1 cellular context compared by ENCODE assay signal in the genomic region with DNA sequence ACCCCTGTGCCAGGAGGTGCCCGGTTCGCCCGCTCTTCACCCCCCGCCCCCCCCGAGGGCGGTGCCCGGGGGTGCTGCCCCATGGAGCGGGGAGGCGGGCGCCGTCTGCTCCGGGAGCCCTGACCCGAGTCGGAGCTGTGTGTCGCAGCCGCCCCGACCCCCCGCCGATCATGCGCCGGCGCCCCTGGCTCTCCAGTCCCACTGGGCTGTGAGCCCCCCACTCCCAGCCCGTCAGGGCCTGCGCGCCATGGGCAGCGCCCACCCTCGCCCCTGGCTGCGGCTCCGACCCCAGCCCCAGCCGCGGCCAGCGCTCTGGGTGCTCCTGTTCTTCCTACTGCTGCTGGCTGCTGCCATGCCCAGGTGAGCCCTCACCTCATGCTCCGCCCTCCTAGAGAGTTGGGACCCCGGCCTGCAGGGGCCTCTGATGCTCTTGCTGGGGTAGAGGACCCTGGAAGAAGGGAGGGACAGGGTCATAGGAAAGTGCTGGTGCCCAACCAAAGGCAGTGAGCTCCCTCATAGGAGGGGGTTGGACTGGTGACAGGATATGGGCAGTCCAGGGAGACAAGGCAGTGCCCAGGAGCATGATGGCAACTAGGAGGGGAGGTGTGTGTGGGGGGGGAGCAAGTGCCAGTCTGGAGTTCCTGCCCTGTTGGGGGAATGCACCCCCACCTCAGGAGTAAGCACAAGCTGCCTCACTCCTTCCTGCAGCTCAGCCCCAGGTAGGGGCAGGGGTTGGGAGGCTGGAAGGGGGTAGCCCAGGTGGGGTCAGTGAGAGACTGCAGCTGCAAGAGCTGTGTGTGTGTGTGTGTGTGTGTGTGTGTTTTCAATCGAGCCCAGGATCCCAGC.
TF ChIP-seq lines count a peak whose summit lies in the region.

A gene (plus strand): TSS at position 104 of the 846 bp plus-strand sequence. CDS start 144 bp downstream, at position 248.

TF ChIP-seq in HepG2, 621 proteins besides CTCF, POLR2A, EP300 and RAD21 (continued from another document):
- TF ChIP-seq, protein P1, sequence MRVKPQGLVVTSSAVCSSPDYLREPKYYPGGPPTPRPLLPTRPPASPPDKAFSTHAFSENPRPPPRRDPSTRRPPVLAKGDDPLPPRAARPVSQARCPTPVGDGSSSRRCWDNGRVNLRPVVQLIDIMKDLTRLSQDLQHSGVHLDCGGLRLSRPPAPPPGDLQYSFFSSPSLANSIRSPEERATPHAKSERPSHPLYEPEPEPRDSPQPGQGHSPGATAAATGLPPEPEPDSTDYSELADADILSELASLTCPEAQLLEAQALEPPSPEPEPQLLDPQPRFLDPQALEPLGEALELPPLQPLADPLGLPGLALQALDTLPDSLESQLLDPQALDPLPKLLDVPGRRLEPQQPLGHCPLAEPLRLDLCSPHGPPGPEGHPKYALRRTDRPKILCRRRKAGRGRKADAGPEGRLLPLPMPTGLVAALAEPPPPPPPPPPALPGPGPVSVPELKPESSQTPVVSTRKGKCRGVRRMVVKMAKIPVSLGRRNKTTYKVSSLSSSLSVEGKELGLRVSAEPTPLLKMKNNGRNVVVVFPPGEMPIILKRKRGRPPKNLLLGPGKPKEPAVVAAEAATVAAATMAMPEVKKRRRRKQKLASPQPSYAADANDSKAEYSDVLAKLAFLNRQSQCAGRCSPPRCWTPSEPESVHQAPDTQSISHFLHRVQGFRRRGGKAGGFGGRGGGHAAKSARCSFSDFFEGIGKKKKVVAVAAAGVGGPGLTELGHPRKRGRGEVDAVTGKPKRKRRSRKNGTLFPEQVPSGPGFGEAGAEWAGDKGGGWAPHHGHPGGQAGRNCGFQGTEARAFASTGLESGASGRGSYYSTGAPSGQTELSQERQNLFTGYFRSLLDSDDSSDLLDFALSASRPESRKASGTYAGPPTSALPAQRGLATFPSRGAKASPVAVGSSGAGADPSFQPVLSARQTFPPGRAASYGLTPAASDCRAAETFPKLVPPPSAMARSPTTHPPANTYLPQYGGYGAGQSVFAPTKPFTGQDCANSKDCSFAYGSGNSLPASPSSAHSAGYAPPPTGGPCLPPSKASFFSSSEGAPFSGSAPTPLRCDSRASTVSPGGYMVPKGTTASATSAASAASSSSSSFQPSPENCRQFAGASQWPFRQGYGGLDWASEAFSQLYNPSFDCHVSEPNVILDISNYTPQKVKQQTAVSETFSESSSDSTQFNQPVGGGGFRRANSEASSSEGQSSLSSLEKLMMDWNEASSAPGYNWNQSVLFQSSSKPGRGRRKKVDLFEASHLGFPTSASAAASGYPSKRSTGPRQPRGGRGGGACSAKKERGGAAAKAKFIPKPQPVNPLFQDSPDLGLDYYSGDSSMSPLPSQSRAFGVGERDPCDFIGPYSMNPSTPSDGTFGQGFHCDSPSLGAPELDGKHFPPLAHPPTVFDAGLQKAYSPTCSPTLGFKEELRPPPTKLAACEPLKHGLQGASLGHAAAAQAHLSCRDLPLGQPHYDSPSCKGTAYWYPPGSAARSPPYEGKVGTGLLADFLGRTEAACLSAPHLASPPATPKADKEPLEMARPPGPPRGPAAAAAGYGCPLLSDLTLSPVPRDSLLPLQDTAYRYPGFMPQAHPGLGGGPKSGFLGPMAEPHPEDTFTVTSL (CRISPR knock-in tag; IDR thresholded peaks at IDR 0.05; ENCODE audit: borderline replicate concordance): no peak
- TF ChIP-seq, protein P2, sequence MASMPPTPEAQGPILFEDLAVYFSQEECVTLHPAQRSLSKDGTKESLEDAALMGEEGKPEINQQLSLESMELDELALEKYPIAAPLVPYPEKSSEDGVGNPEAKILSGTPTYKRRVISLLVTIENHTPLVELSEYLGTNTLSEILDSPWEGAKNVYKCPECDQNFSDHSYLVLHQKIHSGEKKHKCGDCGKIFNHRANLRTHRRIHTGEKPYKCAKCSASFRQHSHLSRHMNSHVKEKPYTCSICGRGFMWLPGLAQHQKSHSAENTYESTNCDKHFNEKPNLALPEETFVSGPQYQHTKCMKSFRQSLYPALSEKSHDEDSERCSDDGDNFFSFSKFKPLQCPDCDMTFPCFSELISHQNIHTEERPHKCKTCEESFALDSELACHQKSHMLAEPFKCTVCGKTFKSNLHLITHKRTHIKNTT (CRISPR knock-in tag; IDR thresholded peaks at IDR 0.05): no peak
- TF ChIP-seq ZSCAN25 (CRISPR knock-in tag; IDR thresholded peaks at IDR 0.05): no peak
- TF ChIP-seq NFATC3 (CRISPR knock-in tag; IDR thresholded peaks at IDR 0.05): no peak
- TF ChIP-seq ZBTB38 (CRISPR knock-in tag; IDR thresholded peaks at IDR 0.05): no peak
- no peak for TF ChIP-seq ZNF30 (CRISPR knock-in tag; IDR thresholded peaks at IDR 0.05)
- TF ChIP-seq RFX5 (IDR thresholded peaks at IDR 0.05; ENCODE audit: low read depth, low read length): no peak
- no peak for TF ChIP-seq PPARG (CRISPR knock-in tag; conservative IDR thresholded peaks at IDR 0.05)
- no peak for TF ChIP-seq TGIF2 (CRISPR knock-in tag; IDR thresholded peaks at IDR 0.05)
- TF ChIP-seq, protein P3, sequence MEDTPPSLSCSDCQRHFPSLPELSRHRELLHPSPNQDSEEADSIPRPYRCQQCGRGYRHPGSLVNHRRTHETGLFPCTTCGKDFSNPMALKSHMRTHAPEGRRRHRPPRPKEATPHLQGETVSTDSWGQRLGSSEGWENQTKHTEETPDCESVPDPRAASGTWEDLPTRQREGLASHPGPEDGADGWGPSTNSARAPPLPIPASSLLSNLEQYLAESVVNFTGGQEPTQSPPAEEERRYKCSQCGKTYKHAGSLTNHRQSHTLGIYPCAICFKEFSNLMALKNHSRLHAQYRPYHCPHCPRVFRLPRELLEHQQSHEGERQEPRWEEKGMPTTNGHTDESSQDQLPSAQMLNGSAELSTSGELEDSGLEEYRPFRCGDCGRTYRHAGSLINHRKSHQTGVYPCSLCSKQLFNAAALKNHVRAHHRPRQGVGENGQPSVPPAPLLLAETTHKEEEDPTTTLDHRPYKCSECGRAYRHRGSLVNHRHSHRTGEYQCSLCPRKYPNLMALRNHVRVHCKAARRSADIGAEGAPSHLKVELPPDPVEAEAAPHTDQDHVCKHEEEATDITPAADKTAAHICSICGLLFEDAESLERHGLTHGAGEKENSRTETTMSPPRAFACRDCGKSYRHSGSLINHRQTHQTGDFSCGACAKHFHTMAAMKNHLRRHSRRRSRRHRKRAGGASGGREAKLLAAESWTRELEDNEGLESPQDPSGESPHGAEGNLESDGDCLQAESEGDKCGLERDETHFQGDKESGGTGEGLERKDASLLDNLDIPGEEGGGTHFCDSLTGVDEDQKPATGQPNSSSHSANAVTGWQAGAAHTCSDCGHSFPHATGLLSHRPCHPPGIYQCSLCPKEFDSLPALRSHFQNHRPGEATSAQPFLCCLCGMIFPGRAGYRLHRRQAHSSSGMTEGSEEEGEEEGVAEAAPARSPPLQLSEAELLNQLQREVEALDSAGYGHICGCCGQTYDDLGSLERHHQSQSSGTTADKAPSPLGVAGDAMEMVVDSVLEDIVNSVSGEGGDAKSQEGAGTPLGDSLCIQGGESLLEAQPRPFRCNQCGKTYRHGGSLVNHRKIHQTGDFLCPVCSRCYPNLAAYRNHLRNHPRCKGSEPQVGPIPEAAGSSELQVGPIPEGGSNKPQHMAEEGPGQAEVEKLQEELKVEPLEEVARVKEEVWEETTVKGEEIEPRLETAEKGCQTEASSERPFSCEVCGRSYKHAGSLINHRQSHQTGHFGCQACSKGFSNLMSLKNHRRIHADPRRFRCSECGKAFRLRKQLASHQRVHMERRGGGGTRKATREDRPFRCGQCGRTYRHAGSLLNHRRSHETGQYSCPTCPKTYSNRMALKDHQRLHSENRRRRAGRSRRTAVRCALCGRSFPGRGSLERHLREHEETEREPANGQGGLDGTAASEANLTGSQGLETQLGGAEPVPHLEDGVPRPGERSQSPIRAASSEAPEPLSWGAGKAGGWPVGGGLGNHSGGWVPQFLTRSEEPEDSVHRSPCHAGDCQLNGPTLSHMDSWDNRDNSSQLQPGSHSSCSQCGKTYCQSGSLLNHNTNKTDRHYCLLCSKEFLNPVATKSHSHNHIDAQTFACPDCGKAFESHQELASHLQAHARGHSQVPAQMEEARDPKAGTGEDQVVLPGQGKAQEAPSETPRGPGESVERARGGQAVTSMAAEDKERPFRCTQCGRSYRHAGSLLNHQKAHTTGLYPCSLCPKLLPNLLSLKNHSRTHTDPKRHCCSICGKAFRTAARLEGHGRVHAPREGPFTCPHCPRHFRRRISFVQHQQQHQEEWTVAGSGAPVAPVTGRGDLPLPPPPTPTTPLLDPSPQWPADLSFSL (CRISPR knock-in tag; IDR thresholded peaks at IDR 0.05): no peak
- TF ChIP-seq ZFAT (CRISPR knock-in tag; conservative IDR thresholded peaks at IDR 0.05): no peak
TF ChIP-seq in HepG2: peak in this region for 0.
